Comparison of ENCODE assay signal across 23 cellular contexts in genomic region chr16:15583526-15583925, GRCh38. TPM values are rescaled to one million over a fixed set of nuclear protein-coding genes. Genes with fewer than 3 reads are reported as not detected.
A peak's percentile ranks its signal among the peaks of the same experiment; 100 is the strongest.
DNase-seq lines count a peak whose midpoint lies in the region; ATAC-seq, FAIRE-seq and TF ChIP-seq lines count a peak whose summit lies in the region.
"Had no signal": no experiment of that assay in that cellular context is flagged by ENCODE, and none has a peak within 500 bp of the region (broad histone marks: within the 10 kb centered on the region; RNA-seq: fewer than 3 reads in every experiment).

No MANE protein-coding gene starts in this region.

- peaks cover 10% of the 10 kb centered on the region for H3K4me1 ChIP-seq in HepG2 (ENCODE audit: insufficient read depth, low read length)
- no peaks in the 10 kb centered on the region for H3K4me1 ChIP-seq in right lobe of liver
- no peaks in the 10 kb centered on the region for H3K4me1 ChIP-seq in Panc1 (ENCODE audit: control insufficient read depth, insufficient read depth, low read length)
- no peaks in the 10 kb centered on the region for H3K4me1 ChIP-seq in trophoblast cell (ENCODE audit: control insufficient read depth in 1 of 2, insufficient read depth in 2 of 2, low read length in 2 of 2)
- no peaks in the 10 kb centered on the region for H3K4me1 ChIP-seq in colonic mucosa
- H3K4me1 ChIP-seq: A549, BE2C had no signal

- H3K79me2 ChIP-seq in HepG2 (ENCODE audit: insufficient read depth, low read length) (no peaks in the 10 kb centered on the region), trophoblast cell (ENCODE audit: control insufficient read depth, insufficient read depth, low read length, poor library complexity) (no peaks in the 10 kb centered on the region)

- peaks cover 8% of the 10 kb centered on the region for H3K9me3 ChIP-seq in HepG2 (ENCODE audit: low read length)
- H3K9me3 ChIP-seq in right lobe of liver: no peaks in the 10 kb centered on the region
- peaks cover 31% of the 10 kb centered on the region for H3K9me3 ChIP-seq in Panc1 (ENCODE audit: control insufficient read depth, insufficient read depth, low read depth, low read length)
- peaks cover 10% of the 10 kb centered on the region for H3K9me3 ChIP-seq in trophoblast cell (ENCODE audit: insufficient read depth, low read depth, low read length)
- no peaks in the 10 kb centered on the region for H3K9me3 ChIP-seq in colonic mucosa
- H3K9me3 ChIP-seq: BE2C had no signal

- no peak for TF ChIP-seq CTCF in HepG2 (CRISPR knock-in tag; IDR thresholded peaks at IDR 0.05)
- TF ChIP-seq CTCF in right lobe of liver (IDR thresholded peaks at IDR 0.05): no peak
- TF ChIP-seq CTCF in Panc1 (IDR thresholded peaks at IDR 0.05): no peak
- TF ChIP-seq CTCF in colonic mucosa (IDR thresholded peaks at IDR 0.05): no peak

- no peak for FAIRE-seq in HepG2 (lab: Jason Lieb, UNC)
- FAIRE-seq: A549, D721Med, G401.6, GM12892 had no signal

- in situ Hi-C loops in HepG2 (cut with HindIII; ENCODE audit: extremely low pct_ligation_motif_present, low pct_unique_long_range_greater_than_20kb): no loop called here
- in situ Hi-C loops in Panc1 (cut with HindIII; ENCODE audit: low pct_unique_long_range_greater_than_20kb, low sequenced_read_pairs): no loop called here

- TF ChIP-seq EP300 in HepG2 (IDR thresholded peaks at IDR 0.05; ENCODE audit: low read depth in 2 of 2, low read length in 2 of 2) (no peak), HepG2 (CRISPR knock-in tag; IDR thresholded peaks at IDR 0.05; ENCODE audit: borderline replicate concordance) (no peak)

- H3K4ac ChIP-seq in trophoblast cell (ENCODE audit: low read depth, low read length): no peak overlapping the region

- TF ChIP-seq POLR2A in HepG2 (IDR thresholded peaks at IDR 0.05; ENCODE audit: insufficient read depth in 1 of 2, low read depth in 2 of 2, low read length in 2 of 2): no peak
- no peak for TF ChIP-seq POLR2A in right lobe of liver (IDR thresholded peaks at IDR 0.05)

- H3K9ac ChIP-seq in HepG2 (ENCODE audit: insufficient read depth, low read depth, low read length) (no peak overlapping the region), trophoblast cell (ENCODE audit: low read length) (no peak overlapping the region), colonic mucosa (ENCODE audit: low read depth in 2 of 2, low read length in 2 of 2) (no peak overlapping the region)
- H3K9ac ChIP-seq: BLaER1 treated with 17β-estradiol and CSF1 and Interleukin-3, amounts not matched to agents 10 nM and 100 nM had no signal

- H3K14ac ChIP-seq in trophoblast cell (ENCODE audit: low read length): no peak overlapping the region

- no peak for TF ChIP-seq RAD21 in HepG2 (CRISPR knock-in tag; IDR thresholded peaks at IDR 0.05)

- H4K20me1 ChIP-seq in HepG2 (ENCODE audit: insufficient read depth, low read length): no peaks in the 10 kb centered on the region
- H4K20me1 ChIP-seq: BLaER1 treated with 17β-estradiol and CSF1 and Interleukin-3, amounts not matched to agents 10 nM and 100 nM had no signal

- H4K91ac ChIP-seq in trophoblast cell (ENCODE audit: low read depth, low read length): no peak overlapping the region

- no peak for ATAC-seq in HepG2
- no peak for ATAC-seq in right lobe of liver
- no peak for ATAC-seq in Panc1
- no peak for ATAC-seq in GM19324 (IDR thresholded peaks at IDR 0.05; ENCODE audit: low FRiP score, unreplicated experiment)
- ATAC-seq: A549, GM23338 had no signal

- no peak overlapping the region for H3K23ac ChIP-seq in trophoblast cell (ENCODE audit: low read length)

- POLR2A ChIA-PET in HepG2 (lab: Yijun Ruan, JAX): no interaction called here
- POLR2A ChIA-PET in Panc1 (lab: Charles Lee): no interaction called here

- no peaks in the 10 kb centered on the region for H3K79me1 ChIP-seq in trophoblast cell (ENCODE audit: low read length)

- H2AK5ac ChIP-seq in trophoblast cell (ENCODE audit: low read length): no peak overlapping the region

- 89% methylated on average over 4 of the region's 4 CpGs for WGBS in HepG2 (ENCODE audit: low lambda C conversion rate)
- WGBS in right lobe of liver (ENCODE audit: insufficient coverage, low coverage, low lambda C conversion rate, missing lambda C conversion rate): 86% methylated on average over 2 of the region's 4 CpGs
- WGBS in trophoblast cell (ENCODE audit: extremely low coverage, insufficient coverage, insufficient read length): no CpG with 5 or more reads among the region's 4 CpGs

- intact Hi-C loops in HepG2 (cut with micrococcal nuclease; ENCODE audit: unreplicated experiment) (no loop called here), right lobe of liver (cut with DNase I) (no loop called here), Panc1 (cut with micrococcal nuclease; ENCODE audit: unreplicated experiment) (no loop called here), colonic mucosa (cut with DNase I) (no loop called here)

- no peaks in the 10 kb centered on the region for H3K27me3 ChIP-seq in HepG2 (ENCODE audit: control insufficient read depth in 1 of 2, insufficient read depth in 2 of 2, low read length in 2 of 2)
- no peaks in the 10 kb centered on the region for H3K27me3 ChIP-seq in right lobe of liver
- H3K27me3 ChIP-seq in Panc1 (ENCODE audit: control insufficient read depth, insufficient read depth, low read length): no peaks in the 10 kb centered on the region
- H3K27me3 ChIP-seq in trophoblast cell (ENCODE audit: insufficient read depth, low read length): no peaks in the 10 kb centered on the region
- no peaks in the 10 kb centered on the region for H3K27me3 ChIP-seq in colonic mucosa
- H3K27me3 ChIP-seq: BE2C; BLaER1 treated with 17β-estradiol and CSF1 and Interleukin-3, amounts not matched to agents 10 nM and 100 nM had no signal

- no TSS peak for BruUV-seq in HepG2 (replicated peaks; lab: Mats Ljungman, UMichigan)
- no TSS peak for BruUV-seq in Panc1 (replicated peaks; lab: Mats Ljungman, UMichigan)

- H3K36me3 ChIP-seq in HepG2 (replicated peaks in 1 of 2; ENCODE audit: control insufficient read depth in 1 of 2, insufficient read depth in 2 of 2, low read length in 2 of 2) (no peaks in the 10 kb centered on the region), right lobe of liver (peaks cover 0 to 6% (median 2%) of the 10 kb centered on the region in 4 donors), Panc1 (ENCODE audit: control insufficient read depth, insufficient read depth, low read length) (no peaks in the 10 kb centered on the region), trophoblast cell (ENCODE audit: control insufficient read depth in 1 of 2, insufficient read depth in 2 of 2, low read length in 2 of 2) (peaks cover 0 to 8% of the 10 kb centered on the region in 2 experiments), colonic mucosa (no peaks in the 10 kb centered on the region)
- H3K36me3 ChIP-seq: BE2C had no signal

- H2AFZ ChIP-seq in HepG2 (ENCODE audit: low read length) (no peak overlapping the region), trophoblast cell (ENCODE audit: insufficient read depth, low read length, poor library complexity) (no peak overlapping the region)
- H2AFZ ChIP-seq: GM23338 had no signal

- no peak for DNase-seq in HepG2 (ENCODE audit: low spot score)
- no peak for DNase-seq in right lobe of liver
- no peak for DNase-seq in Panc1 (ENCODE audit: low read depth, low spot score)
- peak; percentile 75 to 88 for DNase-seq in trophoblast cell
- DNase-seq in colonic mucosa: no peak
- no peak for DNase-seq in NCI-H2227 (lab: John Stamatoyannopoulos, UW; ENCODE audit: unreplicated experiment)
- DNase-seq: 8988T; ACHN; AML-193; BE2C; CD4-positive, alpha-beta T cell; CD8-positive, alpha-beta memory T cell; DMS153; DND-41; H9; HFFc6 had no signal

- no peak overlapping the region for H4K8ac ChIP-seq in trophoblast cell (ENCODE audit: low read depth, low read length)

- no peak overlapping the region for H4K12ac ChIP-seq in trophoblast cell (ENCODE audit: low read depth, low read length)

- H3K27ac ChIP-seq in HepG2 (ENCODE audit: extremely low read length, insufficient read depth, low read length) (no peak overlapping the region), right lobe of liver (no peak overlapping the region), Panc1 (ENCODE audit: low read length) (0 out of 2 replicates have a peak overlapping the region, but pooled peaks have one; percentile 11), trophoblast cell (ENCODE audit: low read depth, low read length) (no peak overlapping the region), colonic mucosa (no peak overlapping the region)

- H3K4me2 ChIP-seq in HepG2 (ENCODE audit: low read depth, low read length) (no peak overlapping the region), trophoblast cell (ENCODE audit: low read length) (no peak overlapping the region)
- H3K4me2 ChIP-seq: A549, GM23338 had no signal

- CTCF ChIA-PET in HepG2 (lab: Yijun Ruan, JAX; ENCODE audit: low intra/inter-chr PET ratio, low total read pairs): no interaction called here
- CTCF ChIA-PET in Panc1 (lab: Charles Lee): no interaction called here

- no peak overlapping the region for H3K4me3 ChIP-seq in HepG2 (replicated peaks in 1 of 3; ENCODE audit: insufficient read depth in 1 of 3, low read depth in 2 of 3, low read length in 3 of 3)
- no peak overlapping the region for H3K4me3 ChIP-seq in right lobe of liver
- H3K4me3 ChIP-seq in Panc1 (ENCODE audit: low read depth in 2 of 2, low read length in 2 of 2): no peak overlapping the region
- no peak overlapping the region for H3K4me3 ChIP-seq in trophoblast cell (ENCODE audit: low read depth, low read length)
- no peak overlapping the region for H3K4me3 ChIP-seq in colonic mucosa
- H3K4me3 ChIP-seq: A549; BLaER1 treated with 17β-estradiol and CSF1 and Interleukin-3, amounts not matched to agents 10 nM and 100 nM; GM23338 had no signal

- no peak overlapping the region for H2BK120ac ChIP-seq in trophoblast cell (ENCODE audit: insufficient read depth, low read length, poor library complexity)

- H2BK5ac ChIP-seq in trophoblast cell (ENCODE audit: low read depth, low read length, poor library complexity): no peak overlapping the region

- H3K18ac ChIP-seq in trophoblast cell (ENCODE audit: low read length): no peak overlapping the region

- H2BK12ac ChIP-seq in trophoblast cell (ENCODE audit: low read length): no peak overlapping the region

RNA-seq across cellular contexts. Expression of gene MARF1, which starts 59.4 kb away (rescaled TPM):
- total RNA-seq in HepG2 (2016; rRNA removed; fragmentation: Illumina TruSeq; extraction: Trizol) (8.7 and 12.6 TPM in 2 replicates), right lobe of liver (10 to 100 TPM; 17.2 to 44.2 (median 31.2) TPM), Panc1 (2021; ENCODE audit: unreplicated experiment) (51.5 TPM), colonic mucosa (10 to 100 TPM; 53.0 to 71.6 TPM)
- total RNA-seq in HepG2 (2016; cell fraction: cytosol; rRNA removed; fragmentation: Illumina TruSeq; extraction: Trizol; ENCODE audit: low read depth): 4.7 and 4.9 TPM in 2 replicates
- total RNA-seq in HepG2 (2016; cell fraction: insoluble cytoplasmic fraction; rRNA removed; fragmentation: Illumina TruSeq; extraction: Trizol): 9.0 and 11.2 TPM in 2 replicates
- total RNA-seq in HepG2 (2016; cell fraction: membrane; rRNA removed; fragmentation: Illumina TruSeq; extraction: Trizol): 5.9 and 7.4 TPM in 2 replicates
- total RNA-seq in HepG2 (2016; cell fraction: nucleus; rRNA removed; fragmentation: Illumina TruSeq; extraction: Trizol): 15.1 and 17.8 TPM in 2 replicates
- 19.3 and 20.7 TPM in 2 replicates for polyA plus RNA-seq in HepG2 (2011; rRNA removed)
- 8.5 and 11.8 TPM in 2 replicates for polyA plus RNA-seq in HepG2 (2011; cell fraction: cytosol; rRNA removed)
- polyA plus RNA-seq in HepG2 (2011; cell fraction: nucleus; rRNA removed): 53.5 and 61.6 TPM in 2 replicates
- 29.8 and 37.5 TPM in 2 replicates for polyA plus RNA-seq in HepG2 (2012)
- 0.89 and 1.4 TPM in 2 replicates for polyA plus RNA-seq in HepG2 (2016; cell fraction: cytosol; fragmentation: Illumina TruSeq; extraction: Trizol; ENCODE audit: low read depth)
- 13.1 and 15.0 TPM in 2 replicates for polyA plus RNA-seq in HepG2 (2016; cell fraction: insoluble cytoplasmic fraction; fragmentation: Illumina TruSeq; extraction: Trizol; ENCODE audit: low read depth)
- 3.1 and 3.3 TPM in 2 replicates for polyA plus RNA-seq in HepG2 (2016; cell fraction: membrane; fragmentation: Illumina TruSeq; extraction: Trizol; ENCODE audit: low read depth)
- 23.8 and 27.5 TPM in 2 replicates for polyA plus RNA-seq in HepG2 (2016; cell fraction: nucleus; fragmentation: Illumina TruSeq; extraction: Trizol; ENCODE audit: insufficient read depth, low read depth)
- polyA minus RNA-seq in HepG2 (2011; rRNA and poly(A)+ RNA removed; ENCODE audit: low replicate concordance): 27.6 and 72.5 TPM in 2 replicates
- 18.2 and 19.5 TPM in 2 replicates for polyA minus RNA-seq in HepG2 (2011; cell fraction: cytosol; rRNA and poly(A)+ RNA removed)
- 76.6 and 109 TPM in 2 replicates for polyA minus RNA-seq in HepG2 (2011; cell fraction: nucleus; rRNA and poly(A)+ RNA removed)
- polyA plus RNA-seq in Panc1 (2012; ENCODE audit: insufficient read length): 23.5 TPM
- 18.2 and 20.2 TPM in 2 replicates for polyA plus RNA-seq in trophoblast cell (2013)

Comparison
In these comparisons a context has a peak if more than half of its experiments do, and no peak if none do; other contexts are left out.
1. DNase-seq: peak in trophoblast cell (2 of 2); none in HepG2 (single experiment), right lobe of liver (0 of 3), Panc1 (single experiment), colonic mucosa (single experiment) and NCI-H2227 (single experiment).